8 cellular contexts compared by ENCODE assay signal in the genomic region with DNA sequence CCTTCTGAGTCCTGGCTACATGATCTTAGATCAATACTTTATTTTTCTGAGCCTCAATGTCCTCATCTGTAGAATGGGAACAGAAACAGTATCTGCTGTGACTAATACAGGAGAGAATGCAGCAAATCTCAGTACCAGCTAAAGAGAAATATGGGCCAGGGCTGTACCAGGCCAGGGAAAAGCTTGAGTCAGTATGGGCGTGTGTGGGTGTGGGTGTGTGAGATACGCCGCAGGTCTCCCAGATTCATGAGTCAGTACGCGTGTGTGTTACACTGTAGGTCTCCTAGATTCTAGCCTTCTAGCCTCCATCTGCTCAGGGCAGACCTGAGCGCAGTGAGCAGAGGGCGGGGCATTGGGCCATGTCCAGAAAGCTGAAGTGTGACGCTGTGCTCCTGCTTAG.
DNase-seq lines count a peak whose midpoint lies in the region; ATAC-seq lines count a peak whose summit lies in the region.

No MANE protein-coding gene starts in this region.

- no peaks in the 10 kb centered on the region for H3K9me3 Mint-ChIP-seq in activated naive CD4-positive, alpha-beta T cell treated with anti-CD3 and anti-CD28 coated beads, Interleukin-2, amount 50 U/mL, for 24 hours
- H3K9me3 Mint-ChIP-seq in stimulated activated naive CD8-positive, alpha-beta T cell treated with anti-CD3 and anti-CD28 coated beads, Interleukin-15, Interleukin-2, amounts not matched to agents 100 ng/mL and 50 ng/mL, for 24 hours, result no peaks in the 10 kb centered on the region

- peak; percentile 74 for DNase-seq in activated CD4-positive, alpha-beta T cell treated with anti-CD3 and anti-CD28 coated beads for 48 hours
- DNase-seq in activated CD4-positive, alpha-beta T cell treated with anti-CD3 and anti-CD28 coated beads, Interleukin-2, amount 50 U/mL, for 1 hour, result no peak
- DNase-seq in glomerular visceral epithelial cell (ENCODE audit: extremely low spot score), result peak; percentile 81
- no peak for DNase-seq in NCI-H1092 (lab: John Stamatoyannopoulos, UW)
- DNase-seq in retina, result no peak

- H3K27me3 Mint-ChIP-seq in activated naive CD4-positive, alpha-beta T cell treated with anti-CD3 and anti-CD28 coated beads, Interleukin-2, amount 50 U/mL, for 24 hours, result no peaks in the 10 kb centered on the region
- H3K27me3 Mint-ChIP-seq in stimulated activated naive CD8-positive, alpha-beta T cell treated with anti-CD3 and anti-CD28 coated beads, Interleukin-15, Interleukin-2, amounts not matched to agents 100 ng/mL and 50 ng/mL, for 24 hours, result no peaks in the 10 kb centered on the region

- no peak overlapping the region for H3K4me3 Mint-ChIP-seq in activated naive CD4-positive, alpha-beta T cell treated with anti-CD3 and anti-CD28 coated beads, Interleukin-2, amount 50 U/mL, for 24 hours
- H3K4me3 Mint-ChIP-seq in stimulated activated naive CD8-positive, alpha-beta T cell treated with anti-CD3 and anti-CD28 coated beads, Interleukin-15, Interleukin-2, amounts not matched to agents 100 ng/mL and 50 ng/mL, for 24 hours, result no peak overlapping the region

- ATAC-seq in GM21529 (IDR thresholded peaks at IDR 0.05; ENCODE audit: unreplicated experiment), result no peak

- H3K27ac Mint-ChIP-seq in activated naive CD4-positive, alpha-beta T cell treated with anti-CD3 and anti-CD28 coated beads, Interleukin-2, amount 50 U/mL, for 24 hours, result peak overlapping the region; percentile 84
- H3K27ac Mint-ChIP-seq in stimulated activated naive CD8-positive, alpha-beta T cell treated with anti-CD3 and anti-CD28 coated beads, Interleukin-15, Interleukin-2, amounts not matched to agents 100 ng/mL and 50 ng/mL, for 24 hours, result peak overlapping the region; percentile 83

- H3K4me1 Mint-ChIP-seq in activated naive CD4-positive, alpha-beta T cell treated with anti-CD3 and anti-CD28 coated beads, Interleukin-2, amount 50 U/mL, for 24 hours, result peaks cover 45% of the 10 kb centered on the region
- H3K4me1 Mint-ChIP-seq in stimulated activated naive CD8-positive, alpha-beta T cell treated with anti-CD3 and anti-CD28 coated beads, Interleukin-15, Interleukin-2, amounts not matched to agents 100 ng/mL and 50 ng/mL, for 24 hours (ENCODE audit: low read depth), result peaks cover 43% of the 10 kb centered on the region

- H3K36me3 Mint-ChIP-seq in activated naive CD4-positive, alpha-beta T cell treated with anti-CD3 and anti-CD28 coated beads, Interleukin-2, amount 50 U/mL, for 24 hours, result no peaks in the 10 kb centered on the region
- peaks cover 10% of the 10 kb centered on the region for H3K36me3 Mint-ChIP-seq in stimulated activated naive CD8-positive, alpha-beta T cell treated with anti-CD3 and anti-CD28 coated beads, Interleukin-15, Interleukin-2, amounts not matched to agents 100 ng/mL and 50 ng/mL, for 24 hours (ENCODE audit: low read depth)

Comparison
In these comparisons a context has a peak if more than half of its experiments do, and no peak if none do; other contexts are left out.
1. DNase-seq: peak in activated CD4-positive, alpha-beta T cell treated with anti-CD3 and anti-CD28 coated beads for 48 hours (single experiment) and glomerular visceral epithelial cell (single experiment); none in activated CD4-positive, alpha-beta T cell treated with anti-CD3 and anti-CD28 coated beads, Interleukin-2, amount 50 U/mL, for 1 hour (single experiment), NCI-H1092 (single experiment) and retina (single experiment).